12 cellular contexts compared by ENCODE assay signal in the genomic region with DNA sequence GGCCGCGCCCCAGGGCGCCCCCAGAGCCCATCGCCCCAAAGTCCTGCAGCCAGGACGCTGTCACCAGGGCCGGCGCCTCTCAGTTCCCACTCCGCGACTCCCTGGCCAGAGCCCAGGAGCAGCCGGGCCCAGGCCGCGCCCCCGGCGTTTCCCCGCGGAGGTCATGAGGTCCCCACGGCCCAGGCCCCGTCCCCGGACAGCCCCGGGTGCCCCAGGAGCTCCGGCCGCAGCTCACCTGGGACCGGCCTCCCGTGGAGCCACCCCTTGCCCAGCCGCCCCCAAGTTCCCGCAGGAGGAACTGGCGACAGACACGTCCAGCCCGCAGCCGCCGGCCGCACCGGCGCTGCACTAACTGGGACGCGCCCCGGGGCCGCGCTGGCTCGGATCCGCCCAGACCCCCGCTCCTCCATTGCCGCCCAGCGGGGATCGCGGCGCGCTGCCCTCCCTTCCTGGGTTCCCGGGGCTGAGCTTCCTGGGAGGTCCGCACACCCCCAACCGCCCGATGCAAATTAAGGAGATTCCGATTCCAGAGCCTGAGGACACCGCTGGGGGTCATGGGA. TPM values are rescaled to one million over a fixed set of nuclear protein-coding genes. Genes with fewer than 3 reads are reported as not detected.
A peak's percentile ranks its signal among the peaks of the same experiment; 100 is the strongest.
DNase-seq lines count a peak whose midpoint lies in the region; ATAC-seq, FAIRE-seq and TF ChIP-seq lines count a peak whose summit lies in the region.
"Had no signal": no experiment of that assay in that cellular context is flagged by ENCODE, and none has a peak within 500 bp of the region (broad histone marks: within the 10 kb centered on the region; RNA-seq: fewer than 3 reads in every experiment).

No MANE protein-coding gene starts in this region.

- H3K4me3 Mint-ChIP-seq in memory B cell (peak overlapping the region; percentile 69), T-cell (peak overlapping the region in 1 of 3 donors; percentile 66)

- H3K27ac ChIP-seq in Peyer's patch (no peak overlapping the region), H1 (ENCODE audit: low read depth, low read length) (no peak overlapping the region), ovary (no peak overlapping the region)

- H3K4me3 ChIP-seq in Peyer's patch (peak overlapping the region in 3 of 4 donors; percentile 18 to 51 (median 43)), H1 (ENCODE audit: extremely low read depth in 1 of 4, insufficient read depth in 2 of 4, low read depth in 3 of 4, low read length in 4 of 4) (peak overlapping the region; percentile 21 to 55 (median 32)), ovary (no peak overlapping the region)

- H3K23ac ChIP-seq in H1 (ENCODE audit: insufficient read length) = no peak overlapping the region

- FAIRE-seq in H1 (lab: Jason Lieb, UNC) = no peak
- FAIRE-seq: colon had no signal

- H3K9ac ChIP-seq in H1 (replicated peaks in 1 of 4; ENCODE audit: extremely low read depth in 1 of 4, low read depth in 3 of 4, low read length in 3 of 4) = no peak overlapping the region

- H3K9me3 ChIP-seq in Peyer's patch = peaks cover 0 to 6% (median 0%) of the 10 kb centered on the region in 4 donors
- peaks cover 15 to 23% of the 10 kb centered on the region in 2 experiments for H3K9me3 ChIP-seq in H1 (ENCODE audit: insufficient read depth in 2 of 2, low read depth in 1 of 2, low read length in 1 of 2)
- H3K9me3 ChIP-seq in ovary = peaks cover 0 to 7% of the 10 kb centered on the region in 2 donors

- H3K4me1 Mint-ChIP-seq in memory B cell = no peaks in the 10 kb centered on the region
- H3K4me1 Mint-ChIP-seq in T-cell = peaks cover 0 to 7% (median 7%) of the 10 kb centered on the region in 3 donors

- no peaks in the 10 kb centered on the region for H3K79me2 ChIP-seq in H1 (ENCODE audit: control insufficient read depth in 1 of 2, insufficient read depth in 2 of 2, low read length in 2 of 2)

- H4K8ac ChIP-seq in H1 (ENCODE audit: extremely low read depth, insufficient read depth, low read length) = 0 out of 2 replicates have a peak overlapping the region, but pooled peaks have one; percentile 25

- H3K36me3 ChIP-seq in Peyer's patch = no peaks in the 10 kb centered on the region
- H3K36me3 ChIP-seq in H1 (ENCODE audit: control insufficient read depth in 2 of 4, insufficient read depth in 4 of 4, low read length in 3 of 4) = no peaks in the 10 kb centered on the region
- H3K36me3 ChIP-seq in ovary = no peaks in the 10 kb centered on the region

- POLR2A ChIA-PET in H1 (lab: Charles Lee; ENCODE audit: partially characterized antibody) = interaction anchor here (1.0 to 1.4 kb wide), 2 partner anchors 9 to 29 kb away, joined by 3 to 5 read pairs; a partner anchor contains a TSS
- POLR2A ChIA-PET in T-cell (lab: Charles Lee) = interaction anchor here in 1 of 2 donors (0.6 kb wide), 1 partner anchor 1035 kb away, joined by 10 read pairs; no protein-coding TSS in a partner anchor

- H3K56ac ChIP-seq in H1 (replicated peaks; ENCODE audit: insufficient read length, low read depth, low read length) = no peak overlapping the region

- no peak for TF ChIP-seq RAD21 in H1 (IDR thresholded peaks at IDR 0.05 in 1 of 2, conservative IDR thresholded peaks at IDR 0.05 in 1 of 2; ENCODE audit: low read depth in 2 of 2, low read length in 2 of 2)

- H2AFZ ChIP-seq in H1 (ENCODE audit: low read length) = no peak overlapping the region

- H3K36me3 Mint-ChIP-seq in memory B cell = peaks cover 5% of the 10 kb centered on the region
- peaks cover 5% of the 10 kb centered on the region for H3K36me3 Mint-ChIP-seq in T-cell

- H3K79me1 ChIP-seq in H1 (ENCODE audit: low read depth, low read length) = no peaks in the 10 kb centered on the region

- peaks cover 0 to 7% (median 0%) of the 10 kb centered on the region in 4 donors for H3K4me1 ChIP-seq in Peyer's patch
- no peaks in the 10 kb centered on the region for H3K4me1 ChIP-seq in H1 (replicated peaks in 1 of 4; ENCODE audit: control insufficient read depth in 3 of 4, insufficient read depth in 4 of 4, low read length in 3 of 4)
- H3K4me1 ChIP-seq in ovary (ENCODE audit: insufficient read depth) = peaks cover 1% of the 10 kb centered on the region

- intact Hi-C loops in ovary (cut with DNase I) = no loop called here

- H2BK120ac ChIP-seq in H1 (replicated peaks; ENCODE audit: low read depth, low read length) = no peak overlapping the region

- H3K27me3 ChIP-seq in Peyer's patch (peaks cover 0 to 6% of the 10 kb centered on the region in 2 donors), H1 (replicated peaks in 1 of 4; ENCODE audit: control insufficient read depth in 3 of 4, extremely low read depth in 1 of 4, insufficient read depth in 3 of 4, low read length in 3 of 4) (no peaks in the 10 kb centered on the region; a peak in 1 of 7 replicates), ovary (no peaks in the 10 kb centered on the region)

- H3K4ac ChIP-seq in H1 (replicated peaks; ENCODE audit: insufficient read length, low read depth, low read length) = no peak overlapping the region

- no peak for TF ChIP-seq EP300 in H1 (IDR thresholded peaks at IDR 0.05; ENCODE audit: borderline replicate concordance in 1 of 2, low read depth in 2 of 2, low read length in 2 of 2)
- TF ChIP-seq EP300 in ovary (IDR thresholded peaks at IDR 0.05) = no peak

- WGBS in H1 (ENCODE audit: extremely low coverage in 1 of 2, insufficient coverage in 1 of 2, insufficient read length in 1 of 2, insufficient replicate concordance in 2 of 2, low coverage in 1 of 2, low lambda C conversion rate in 2 of 2, missing lambda C conversion rate in 1 of 2), 2 experiments = 47% methylated on average over 18 of the region's 54 CpGs; no CpG with 5 or more reads in 1 of the 2 experiments
- 4 to 8% (median 7%) methylated on average over 32 to 54 of the region's 54 CpGs for WGBS in ovary, 3 donors

- no peak overlapping the region for H2BK12ac ChIP-seq in H1 (ENCODE audit: low read depth, low read length)

- H2BK5ac ChIP-seq in H1 (ENCODE audit: low read depth, low read length) = no peak overlapping the region

- H3K23me2 ChIP-seq in H1 (ENCODE audit: low read depth, low read length) = peaks cover 2% of the 10 kb centered on the region; the same call in 1 of the 2 replicates

- TF ChIP-seq POLR2A in Peyer's patch (IDR thresholded peaks at IDR 0.05) (no peak), H1 (IDR thresholded peaks at IDR 0.05; ENCODE audit: control extremely low read depth in 1 of 2, low read depth in 2 of 2, low read length in 2 of 2) (no peak), ovary (IDR thresholded peaks at IDR 0.05) (no peak), GM18505 (IDR thresholded peaks at IDR 0.05; ENCODE audit: borderline replicate concordance, extremely low read depth, insufficient read depth, insufficient read length) (no peak)

- no peak for ATAC-seq in memory B cell (ENCODE audit: low read depth)
- ATAC-seq in stimulated activated naive CD8-positive, alpha-beta T cell treated with anti-CD3 and anti-CD28 coated beads, Interleukin-15, Interleukin-2, amounts not matched to agents 100 U/mL and 50 U/mL, for 24 hours = peak; percentile 30
- no peak for ATAC-seq in HG02623 (IDR thresholded peaks at IDR 0.05; ENCODE audit: unreplicated experiment)
- no peak for ATAC-seq in T-cell (replicated peaks in 1 of 4)
- ATAC-seq in GM18505 (IDR thresholded peaks at IDR 0.05; ENCODE audit: unreplicated experiment) = no peak
- ATAC-seq: left lobe of liver, Panc1 had no signal

- DNase-seq in Peyer's patch (no peak), H1 (ENCODE audit: low read depth in 1 of 2, low spot score in 2 of 2) (peak; percentile 33 to 45), memory B cell (ENCODE audit: low spot score in 2 of 2) (no peak), ovary (no peak), T-cell (no peak)
- no peak for DNase-seq in stimulated activated naive CD8-positive, alpha-beta T cell treated with anti-CD3 and anti-CD28 coated beads, Interleukin-15, Interleukin-2, amounts not matched to agents 100 U/mL and 50 U/mL, for 24 hours
- DNase-seq: stimulated activated CD4-positive, alpha-beta T cell treated with anti-CD3 and anti-CD28 coated beads, Interleukin-4, amount 100 ng/mL, for 4 hours had no signal

- H4K20me1 ChIP-seq in H1 (replicated peaks in 1 of 2; ENCODE audit: control insufficient read depth in 1 of 2, insufficient read depth in 2 of 2, low read length in 2 of 2) = no peaks in the 10 kb centered on the region

- H3K27me3 Mint-ChIP-seq in memory B cell (peaks cover 20% of the 10 kb centered on the region), T-cell (peaks cover 49 to 57% of the 10 kb centered on the region in 2 donors)

- H4K91ac ChIP-seq in H1 (replicated peaks; ENCODE audit: insufficient read length, low read length) = no peak overlapping the region

- H3K27ac Mint-ChIP-seq in memory B cell (no peak overlapping the region), T-cell (no peak overlapping the region)

- no peak overlapping the region for H2BK20ac ChIP-seq in H1 (ENCODE audit: low read length)

- TF ChIP-seq CTCF in Peyer's patch (IDR thresholded peaks at IDR 0.05) (no peak), H1 (IDR thresholded peaks at IDR 0.05; ENCODE audit: control extremely low read depth in 1 of 3, insufficient read depth in 1 of 3, low read depth in 1 of 3, low read length in 3 of 3) (no peak), ovary (IDR thresholded peaks at IDR 0.05) (no peak)

- no peak overlapping the region for H3K14ac ChIP-seq in H1 (ENCODE audit: insufficient read length)

- H2BK15ac ChIP-seq in H1 (ENCODE audit: low read length) = no peak overlapping the region

- H2AK5ac ChIP-seq in H1 (ENCODE audit: low read depth, low read length) = no peak overlapping the region

- peak overlapping the region; percentile 39 to 56 for H3K4me2 ChIP-seq in H1 (ENCODE audit: insufficient read depth in 1 of 2, low read depth in 2 of 2, low read length in 2 of 2)

- H3K18ac ChIP-seq in H1 (ENCODE audit: extremely low read depth, low read length) = peak overlapping the region; percentile 19; the same call in 1 of the 2 replicates

- no peak overlapping the region for H4K5ac ChIP-seq in H1 (ENCODE audit: insufficient read length, low read depth, low read length)

- H3K9me3 Mint-ChIP-seq in memory B cell (peaks cover 7% of the 10 kb centered on the region), T-cell (peaks cover 0 to 11% (median 4%) of the 10 kb centered on the region in 3 donors)

- CTCF ChIA-PET in H1 (lab: Charles Lee; ENCODE audit: partially characterized antibody) (no interaction called here), T-cell (lab: Charles Lee) (no interaction called here)

RNA-seq across cellular contexts. Expression of a gene that starts 9.7 kb away (rescaled TPM):
- total RNA-seq in Peyer's patch (not detected), ovary (not detected), T-cell (not detected)
- 0.91 and 1.4 TPM in 2 replicates for total RNA-seq in H1 (2021; fragmentation: NEBNext Ultra II Directional; extraction: Animal tissue kit (Norgen Biotek cat#: 25700))
- polyA plus RNA-seq in H1 (2011; rRNA removed) (4.8 and 15.3 TPM in 2 replicates), ovary (not detected)
- polyA plus RNA-seq in H1 (2011; cell fraction: cytosol; rRNA removed) = 4.2 TPM
- polyA plus RNA-seq in H1 (2011; cell fraction: nucleus; rRNA removed) = 13.1 TPM
- polyA plus RNA-seq in H1 (2012, experiment 1 of 2) = 5.3 to 7.0 TPM (median 6.1 TPM) in 4 replicates
- 4.5 TPM for polyA plus RNA-seq in H1 (2012, experiment 2 of 2)
- polyA plus RNA-seq in H1 (2013, experiment 1 of 2) = 11.1 TPM
- 8.3 TPM for polyA plus RNA-seq in H1 (2013, experiment 2 of 2)
- 0.88 and 2.4 TPM in 2 replicates for polyA minus RNA-seq in H1 (2011; rRNA and poly(A)+ RNA removed)
- polyA minus RNA-seq in H1 (2011; cell fraction: cytosol; rRNA and poly(A)+ RNA removed) = not detected
- not detected for polyA minus RNA-seq in H1 (2011; cell fraction: nucleus; rRNA and poly(A)+ RNA removed)

RNA-seq across cellular contexts. Expression of a gene that starts 29.3 kb away (rescaled TPM):
- total RNA-seq in Peyer's patch (100 to 1,000 TPM in 3 of 4 donors, 10 to 100 TPM in 1; 65.2 to 124 (median 110) TPM), ovary (10 to 100 TPM; 59.0 to 98.4 (median 91.2) TPM), T-cell (100 to 1,000 TPM in 3 of 5 donors, 10 to 100 TPM in 2; 65.4 to 125 (median 107) TPM)
- 20.3 and 22.5 TPM in 2 replicates for total RNA-seq in H1 (2021; fragmentation: NEBNext Ultra II Directional; extraction: Animal tissue kit (Norgen Biotek cat#: 25700))
- polyA plus RNA-seq in H1 (2011; rRNA removed) (33.7 and 53.0 TPM in 2 replicates), ovary (10 to 100 TPM; 39.8 to 91.9 TPM)
- polyA plus RNA-seq in H1 (2011; cell fraction: cytosol; rRNA removed) = 34.5 TPM
- 88.5 TPM for polyA plus RNA-seq in H1 (2011; cell fraction: nucleus; rRNA removed)
- polyA plus RNA-seq in H1 (2012, experiment 1 of 2) = 19.4 to 40.1 TPM (median 32.8 TPM) in 4 replicates
- 28.2 TPM for polyA plus RNA-seq in H1 (2012, experiment 2 of 2)
- 32.5 TPM for polyA plus RNA-seq in H1 (2013, experiment 1 of 2)
- 34.6 TPM for polyA plus RNA-seq in H1 (2013, experiment 2 of 2)
- polyA minus RNA-seq in H1 (2011; rRNA and poly(A)+ RNA removed) = 27.5 and 40.1 TPM in 2 replicates
- polyA minus RNA-seq in H1 (2011; cell fraction: cytosol; rRNA and poly(A)+ RNA removed) = 16.2 TPM
- polyA minus RNA-seq in H1 (2011; cell fraction: nucleus; rRNA and poly(A)+ RNA removed) = 41.8 TPM

RNA-seq across cellular contexts. Expression of a gene that starts 54.5 kb away (rescaled TPM):
- total RNA-seq in Peyer's patch = 1 to 10 TPM in 2 of 4 donors, under 1 TPM in 1, not detected in 1; 0.94 to 5.4 (median 2.4) TPM
- 0.56 and 1.1 TPM in 2 replicates for total RNA-seq in H1 (2021; fragmentation: NEBNext Ultra II Directional; extraction: Animal tissue kit (Norgen Biotek cat#: 25700))
- 4.1 and 4.4 TPM in 2 replicates for polyA plus RNA-seq in H1 (2011; rRNA removed)
- polyA plus RNA-seq in H1 (2011; cell fraction: cytosol; rRNA removed) = 2.4 TPM
- 5.1 TPM for polyA plus RNA-seq in H1 (2011; cell fraction: nucleus; rRNA removed)
- 3.1 to 5.5 TPM (median 4.1 TPM) in 4 replicates for polyA plus RNA-seq in H1 (2012, experiment 1 of 2)
- 2.7 TPM for polyA plus RNA-seq in H1 (2012, experiment 2 of 2)
- 1.0 TPM for polyA plus RNA-seq in H1 (2013, experiment 1 of 2)
- 0.77 TPM for polyA plus RNA-seq in H1 (2013, experiment 2 of 2)
- 1.4 and 1.8 TPM in 2 replicates for polyA minus RNA-seq in H1 (2011; rRNA and poly(A)+ RNA removed)
- polyA minus RNA-seq in H1 (2011; cell fraction: cytosol; rRNA and poly(A)+ RNA removed) = 0.81 TPM
- 5.9 TPM for polyA minus RNA-seq in H1 (2011; cell fraction: nucleus; rRNA and poly(A)+ RNA removed)
- total RNA-seq in ovary = under 1 TPM; 0.13 to 0.81 (median 0.38) TPM
- polyA plus RNA-seq in ovary = 1 to 10 TPM in 1 of 2 donors, not detected in 1; 1.7 TPM
- total RNA-seq in T-cell = 1 to 10 TPM; 2.6 to 4.2 (median 3.2) TPM

Comparison
In these comparisons a context has a peak if more than half of its experiments do, and no peak if none do; other contexts are left out.
1. DNase-seq: peak in H1 (2 of 2); none in Peyer's patch (0 of 3), memory B cell (0 of 2), stimulated activated naive CD8-positive, alpha-beta T cell treated with anti-CD3 and anti-CD28 coated beads, Interleukin-15, Interleukin-2, amounts not matched to agents 100 U/mL and 50 U/mL, for 24 hours (single experiment), ovary (0 of 5) and T-cell (0 of 34).